10 cellular contexts compared by ENCODE assay signal in the genomic region with DNA sequence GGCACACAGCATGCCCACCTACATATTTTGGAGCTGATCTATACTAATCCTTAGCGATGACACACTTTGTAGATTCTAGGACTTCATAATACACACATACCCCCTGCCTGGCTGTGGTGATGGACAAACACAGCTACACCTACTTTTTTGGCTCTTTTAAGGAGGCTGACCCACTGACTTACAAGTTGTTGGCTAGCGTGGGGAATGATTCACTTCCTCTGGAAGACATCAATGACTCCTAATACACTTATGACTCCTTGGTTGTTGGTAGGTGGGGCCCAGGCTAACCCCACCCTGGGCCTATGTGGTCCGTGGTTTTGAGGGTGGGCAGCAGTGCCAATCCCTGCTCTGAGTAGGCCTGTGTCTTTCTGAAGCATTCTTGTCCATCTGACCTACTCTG.
DNase-seq lines count a peak whose midpoint lies in the region; ATAC-seq and TF ChIP-seq lines count a peak whose summit lies in the region.
"Had no signal": no experiment of that assay in that cellular context is flagged by ENCODE, and none has a peak within 500 bp of the region (broad histone marks: within the 10 kb centered on the region; RNA-seq: fewer than 3 reads in every experiment).

No MANE protein-coding gene starts in this region.

- H3K27ac Mint-ChIP-seq in brain (peak overlapping the region in 4 of 5 experiments; percentile 34 to 77 (median 71)), mesothelial cell of epicardium (peak overlapping the region; percentile 18)

- peaks cover 9% of the 10 kb centered on the region for H3K4me1 Mint-ChIP-seq in brain
- peaks cover 17% of the 10 kb centered on the region for H3K4me1 Mint-ChIP-seq in mesothelial cell of epicardium

- ATAC-seq in HG02981 (IDR thresholded peaks at IDR 0.05; ENCODE audit: unreplicated experiment) (no peak), GM21447 (IDR thresholded peaks at IDR 0.05; ENCODE audit: unreplicated experiment) (no peak)

- no peaks in the 10 kb centered on the region for H3K36me3 Mint-ChIP-seq in brain
- H3K36me3 Mint-ChIP-seq in mesothelial cell of epicardium = peaks cover 6% of the 10 kb centered on the region

- DNase-seq in AG08396 (ENCODE audit: low spot score) (peak; percentile 26), HPDE6-E6E7 (ENCODE audit: extremely low spot score) (peak; percentile 35), mesothelial cell of epicardium (ENCODE audit: low spot score in 2 of 2, unreplicated experiment in 2 of 2) (no peak), SIG-M5 (lab: John Stamatoyannopoulos, UW) (no peak), T-helper 2 cell (no peak)
- DNase-seq: COR-L47, NCI-H1417 treated with DMSO at 0.1 percent for 48 hours had no signal

- H3K4me3 Mint-ChIP-seq in brain = peak overlapping the region in 1 of 5 experiments; percentile 49
- H3K4me3 Mint-ChIP-seq in mesothelial cell of epicardium = no peak overlapping the region

- H3K9me3 Mint-ChIP-seq in brain = peaks cover 6 to 25% (median 16%) of the 10 kb centered on the region in 5 experiments
- H3K9me3 Mint-ChIP-seq in mesothelial cell of epicardium = peaks cover 29% of the 10 kb centered on the region

- TF ChIP-seq CTCF in brain (conservative IDR thresholded peaks at IDR 0.05) (no peak), mesothelial cell of epicardium (IDR thresholded peaks at IDR 0.05; ENCODE audit: unreplicated experiment) (no peak)

- H3K27me3 Mint-ChIP-seq in brain = peaks cover 6% of the 10 kb centered on the region
- peaks cover 4% of the 10 kb centered on the region for H3K27me3 Mint-ChIP-seq in mesothelial cell of epicardium (ENCODE audit: low read depth)

Comparison
In these comparisons a context has a peak if more than half of its experiments do, and no peak if none do; other contexts are left out.
1. DNase-seq: peak in AG08396 (single experiment) and HPDE6-E6E7 (single experiment); none in mesothelial cell of epicardium (0 of 2), SIG-M5 (single experiment) and T-helper 2 cell (0 of 5).